Comparison of ENCODE assay signal across 1 cellular context in genomic region chr9:130576176-130576575, GRCh38.
A peak's percentile ranks its signal among the peaks of the same experiment; 100 is the strongest.
TF ChIP-seq lines count a peak whose summit lies in the region.

No MANE protein-coding gene starts in this region.

TF ChIP-seq in liver, 16 proteins besides CTCF, POLR2A, EP300 and RAD21 (continued from another document):
- TF ChIP-seq REST (IDR thresholded peaks at IDR 0.05) (no peak), FOXA2 (IDR thresholded peaks at IDR 0.05) (peak; percentile 87), JUND (IDR thresholded peaks at IDR 0.05) (no peak), HNF4A (conservative IDR thresholded peaks at IDR 0.05) (peak in 1 of 2 donors; percentile 24), HNF4G (IDR thresholded peaks at IDR 0.05) (no peak), YY1 (IDR thresholded peaks at IDR 0.05) (peak; percentile 35), GABPA (IDR thresholded peaks at IDR 0.05 in 1 of 2, conservative IDR thresholded peaks at IDR 0.05 in 1 of 2) (peak in 1 of 2 donors; percentile 56)
